Comparison of ENCODE assay signal across 8 cellular contexts in genomic region chr3:31532587-31533168, GRCh38. TPM values are rescaled to one million over a fixed set of nuclear protein-coding genes. Genes with fewer than 3 reads are reported as not detected.
DNase-seq lines count a peak whose midpoint lies in the region; ATAC-seq lines count a peak whose summit lies in the region.

STT3B (plus strand) TSS chr3:31532925; CDS start chr3:31532999, 74 bp downstream.

- peaks cover 18% of the 10 kb centered on the region for H3K4me1 Mint-ChIP-seq in activated CD4-positive, alpha-beta T cell treated with anti-CD3 and anti-CD28 coated beads for 36 hours

- peak within 1 kb of the TSS; percentile 98 for H3K27ac ChIP-seq in ectodermal cell (ENCODE audit: insufficient read depth, low read depth, low read length, poor library complexity, severe bottlenecking)

- H3K9me3 Mint-ChIP-seq in activated CD4-positive, alpha-beta T cell treated with anti-CD3 and anti-CD28 coated beads for 36 hours (ENCODE audit: low read depth) = no peaks in the 10 kb centered on the region

- 0% methylated on average over 68 of the region's 68 CpGs for WGBS in ectodermal cell, 2 experiments

- no peaks in the 10 kb centered on the region for H3K4me1 ChIP-seq in ectodermal cell (ENCODE audit: control insufficient read depth, insufficient read depth, low read length)

- DNase-seq in activated T-cell treated with anti-CD3 and anti-CD28 coated beads for 1 hour (ENCODE audit: low read depth) = peak; percentile 65
- DNase-seq in activated T-cell treated with anti-CD3 and anti-CD28 coated beads, Interleukin-2, amount 50 U/mL, for 1 hour = no peak
- DNase-seq in NCI-H2029 treated with DMSO at 0.1 percent for 48 hours (lab: John Stamatoyannopoulos, UW) = peak; percentile 87
- peak; percentile 91 for DNase-seq in activated CD4-positive, alpha-beta T cell treated with anti-CD3 and anti-CD28 coated beads for 36 hours
- peak; percentile 78 for DNase-seq in medulla oblongata (ENCODE audit: extremely low spot score)
- DNase-seq in stimulated activated CD8-positive, alpha-beta memory T cell treated with anti-CD3 and anti-CD28 coated beads, Interleukin-12 subunit alpha, Interleukin-12 subunit beta, amount 100 ng/mL, for 24 hours (ENCODE audit: extremely low read depth) = peak; percentile 64

- no peak within 1 kb of the TSS for H3K4me3 Mint-ChIP-seq in activated CD4-positive, alpha-beta T cell treated with anti-CD3 and anti-CD28 coated beads for 36 hours

- intact Hi-C loops in activated CD4-positive, alpha-beta T cell treated with anti-CD3 and anti-CD28 coated beads for 36 hours (cut with DNase I, micrococcal nuclease) = loop anchor here (1.0 to 10.0 kb wide), 14 partner anchors 60 to 924 kb away; partner anchors contain the start of gene GPD1L (in 2 of the 2)

- no peaks in the 10 kb centered on the region for H3K27me3 ChIP-seq in ectodermal cell (ENCODE audit: control insufficient read depth, insufficient read depth, low read length, poor library complexity, severe bottlenecking)

- H3K36me3 ChIP-seq in ectodermal cell (ENCODE audit: control insufficient read depth, insufficient read depth, low read length) = no peaks in the 10 kb centered on the region

- H3K27me3 Mint-ChIP-seq in activated CD4-positive, alpha-beta T cell treated with anti-CD3 and anti-CD28 coated beads for 36 hours = no peaks in the 10 kb centered on the region

- peaks cover 10% of the 10 kb centered on the region for H3K36me3 Mint-ChIP-seq in activated CD4-positive, alpha-beta T cell treated with anti-CD3 and anti-CD28 coated beads for 36 hours (ENCODE audit: low read depth)

- CTCF ChIA-PET in activated CD4-positive, alpha-beta T cell treated with anti-CD3 and anti-CD28 coated beads for 36 hours (lab: Charles Lee) = interaction anchor here (1.1 to 3.9 kb wide), 8 partner anchors 10 to 313 kb away, joined by 3 to 19 read pairs (median 6); no protein-coding TSS in a partner anchor

- peak; percentile 52 for ATAC-seq in HG02870 (IDR thresholded peaks at IDR 0.05; ENCODE audit: unreplicated experiment)
- ATAC-seq in activated CD4-positive, alpha-beta T cell treated with anti-CD3 and anti-CD28 coated beads for 36 hours = peak; percentile 52

- H3K27ac Mint-ChIP-seq in activated CD4-positive, alpha-beta T cell treated with anti-CD3 and anti-CD28 coated beads for 36 hours = peak within 1 kb of the TSS; percentile 99

- no peaks in the 10 kb centered on the region for H3K9me3 ChIP-seq in ectodermal cell (ENCODE audit: control insufficient read depth, low read length)

- H3K4me3 ChIP-seq in ectodermal cell (ENCODE audit: insufficient read depth, low read depth, low read length) = peak within 1 kb of the TSS; percentile 83

- POLR2A ChIA-PET in activated CD4-positive, alpha-beta T cell treated with anti-CD3 and anti-CD28 coated beads for 36 hours (lab: Charles Lee) = interaction anchor here (0.6 to 1.8 kb wide), 11 partner anchors 8 to 1030 kb away, joined by 3 to 7 read pairs (median 4); no protein-coding TSS in a partner anchor

RNA-seq across cellular contexts. Expression of gene STT3B, which starts in this region (rescaled TPM):
- total RNA-seq in activated CD4-positive, alpha-beta T cell treated with anti-CD3 and anti-CD28 coated beads for 36 hours = 100 to 1,000 TPM; 104 to 148 TPM
- 216 TPM for polyA plus RNA-seq in ectodermal cell (2013, experiment 1 of 4)
- polyA plus RNA-seq in ectodermal cell (2013, experiment 2 of 4) = 208 TPM
- 158 TPM for polyA plus RNA-seq in ectodermal cell (2013, experiment 3 of 4)
- polyA plus RNA-seq in ectodermal cell (2013, experiment 4 of 4) = 180 TPM
